ENCODE assay signal across 8 cellular contexts in the genomic region with DNA sequence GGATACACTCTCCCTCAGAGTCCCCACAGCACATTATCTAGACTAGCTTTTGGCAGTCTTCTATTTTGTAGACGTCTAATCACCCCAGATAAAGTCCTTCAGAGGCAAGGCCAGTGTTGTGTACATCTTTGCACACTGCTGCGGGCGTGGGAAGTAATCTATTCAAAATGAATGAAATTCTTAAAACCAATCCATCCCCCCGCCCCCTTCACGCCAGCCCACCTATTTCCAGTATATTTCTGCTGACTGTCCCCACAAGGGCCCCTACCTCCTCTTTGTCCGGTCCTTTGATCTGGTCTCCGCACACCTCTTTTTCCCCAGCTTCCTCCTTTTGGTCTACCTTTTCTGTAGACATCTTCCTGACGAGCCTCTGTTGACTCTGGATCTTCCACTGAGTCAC. TPM values are rescaled to one million over a fixed set of nuclear protein-coding genes. Genes with fewer than 3 reads are reported as not detected.
DNase-seq lines count a peak whose midpoint lies in the region; ATAC-seq and TF ChIP-seq lines count a peak whose summit lies in the region.

No MANE protein-coding gene starts in this region.

- ATAC-seq in activated CD8-positive, alpha-beta T cell treated with anti-CD3 and anti-CD28 coated beads, Interleukin-2, amount 10 ng/mL, durations not matched to agents 7 days and 5 days, result no peak

- H3K36me3 Mint-ChIP-seq in HFFc6 (ENCODE audit: low read depth), result peaks cover 30% of the 10 kb centered on the region
- H3K36me3 Mint-ChIP-seq in activated CD8-positive, alpha-beta T cell treated with anti-CD3 and anti-CD28 coated beads, Interleukin-2, amount 10 ng/mL, durations not matched to agents 7 days and 5 days (ENCODE audit: low read depth), result peaks cover 40% of the 10 kb centered on the region

- peaks cover 5% of the 10 kb centered on the region for H3K27me3 Mint-ChIP-seq in HFFc6 (ENCODE audit: insufficient read depth)
- no peaks in the 10 kb centered on the region for H3K27me3 Mint-ChIP-seq in activated CD8-positive, alpha-beta T cell treated with anti-CD3 and anti-CD28 coated beads, Interleukin-2, amount 10 ng/mL, durations not matched to agents 7 days and 5 days (ENCODE audit: low read depth)

- POLR2A ChIA-PET in activated CD8-positive, alpha-beta T cell treated with anti-CD3 and anti-CD28 coated beads, Interleukin-2, amount 10 ng/mL, durations not matched to agents 7 days and 5 days (lab: Charles Lee), result interaction anchor here (1.2 to 11.7 kb wide), 8 partner anchors 19 to 134 kb away, joined by 3 to 123 read pairs (median 7); a partner anchor contains a TSS
- POLR2A ChIA-PET in HEK293T (lab: Yijun Ruan, JAX), result interaction anchor here (1.0 to 6.6 kb wide), 12 partner anchors 19 to 148 kb away, joined by 3 to 65 read pairs (median 6); a partner anchor contains a TSS

- peaks cover 39% of the 10 kb centered on the region for H3K4me1 Mint-ChIP-seq in HFFc6 (ENCODE audit: low read depth)
- H3K4me1 Mint-ChIP-seq in activated CD8-positive, alpha-beta T cell treated with anti-CD3 and anti-CD28 coated beads, Interleukin-2, amount 10 ng/mL, durations not matched to agents 7 days and 5 days (ENCODE audit: low read depth), result peaks cover 49% of the 10 kb centered on the region

- peak overlapping the region; percentile 94 for H3K4me3 Mint-ChIP-seq in HFFc6
- H3K4me3 Mint-ChIP-seq in activated CD8-positive, alpha-beta T cell treated with anti-CD3 and anti-CD28 coated beads, Interleukin-2, amount 10 ng/mL, durations not matched to agents 7 days and 5 days, result peak overlapping the region; percentile 32

- CTCF ChIA-PET in activated CD8-positive, alpha-beta T cell treated with anti-CD3 and anti-CD28 coated beads, Interleukin-2, amount 10 ng/mL, durations not matched to agents 7 days and 5 days (lab: Charles Lee), result interaction anchor here (0.6 to 2.6 kb wide), 5 partner anchors 12 to 115 kb away, joined by 4 to 19 read pairs (median 4); a partner anchor contains a TSS
- CTCF ChIA-PET in HEK293T (lab: Yijun Ruan, JAX), result interaction anchor here (0.5 to 1.7 kb wide), 2 partner anchors 12 to 80 kb away, joined by 3 to 5 read pairs; no protein-coding TSS in a partner anchor

- no CpG with 5 or more reads among the region's 8 CpGs for WGBS in iPS DF 6.9 (ENCODE audit: insufficient coverage, insufficient read length)

- H3K4me3 ChIP-seq in iPS DF 6.9 (ENCODE audit: low read length) (peak overlapping the region; percentile 70; the same call in 1 of the 2 replicates), skeletal muscle satellite cell (ENCODE audit: low read length) (peak overlapping the region; percentile 70)

- H3K9me3 Mint-ChIP-seq in HFFc6, result no peaks in the 10 kb centered on the region
- H3K9me3 Mint-ChIP-seq in activated CD8-positive, alpha-beta T cell treated with anti-CD3 and anti-CD28 coated beads, Interleukin-2, amount 10 ng/mL, durations not matched to agents 7 days and 5 days (ENCODE audit: insufficient read depth), result no peaks in the 10 kb centered on the region

- H3K4me1 ChIP-seq in iPS DF 6.9 (ENCODE audit: control insufficient read depth, insufficient read depth, low read length), result no peaks in the 10 kb centered on the region; the same call in 1 of the 2 replicates
- H3K4me1 ChIP-seq in skeletal muscle satellite cell (ENCODE audit: control insufficient read depth, insufficient read depth, low read length), result peaks cover 33% of the 10 kb centered on the region

- H3K9me3 ChIP-seq in iPS DF 6.9 (ENCODE audit: control insufficient read depth, insufficient read depth, low read length) (no peaks in the 10 kb centered on the region), skeletal muscle satellite cell (replicated peaks; ENCODE audit: low read length) (no peaks in the 10 kb centered on the region)

- DNase-seq in HFFc6 (no peak), iPS DF 6.9 (ENCODE audit: low read depth, low spot score) (no peak), NCI-H1048 (lab: John Stamatoyannopoulos, UW) (no peak), cerebellum (ENCODE audit: low spot score) (no peak), HEK293T (ENCODE audit: extremely low spot score) (no peak)
- no peak for DNase-seq in activated CD8-positive, alpha-beta T cell treated with anti-CD3 and anti-CD28 coated beads, Interleukin-2, amount 10 ng/mL, durations not matched to agents 7 days and 5 days
- no peak for DNase-seq in activated CD4-positive, alpha-beta T cell treated with anti-CD3 and anti-CD28 coated beads, Interleukin-2, amount 50 U/mL, for 4 hours

- no peak overlapping the region for H3K27ac ChIP-seq in iPS DF 6.9 (ENCODE audit: low read length)

- peak overlapping the region; percentile 63 for H3K27ac Mint-ChIP-seq in HFFc6
- H3K27ac Mint-ChIP-seq in activated CD8-positive, alpha-beta T cell treated with anti-CD3 and anti-CD28 coated beads, Interleukin-2, amount 10 ng/mL, durations not matched to agents 7 days and 5 days, result peak overlapping the region; percentile 59

- H3K4me2 ChIP-seq in skeletal muscle satellite cell (ENCODE audit: low read length), result peak overlapping the region; percentile 91

- H3K36me3 ChIP-seq in iPS DF 6.9 (ENCODE audit: control insufficient read depth, insufficient read depth, low read length) (no peaks in the 10 kb centered on the region), skeletal muscle satellite cell (ENCODE audit: insufficient read depth, low read length) (peaks cover 16% of the 10 kb centered on the region)

- no peak for TF ChIP-seq CTCF in HFFc6 (IDR thresholded peaks at IDR 0.05)

- H3K27me3 ChIP-seq in iPS DF 6.9 (ENCODE audit: control insufficient read depth, insufficient read depth, low read length), result no peaks in the 10 kb centered on the region
- H3K27me3 ChIP-seq in skeletal muscle satellite cell (ENCODE audit: control insufficient read depth, insufficient read depth, low read length), result no peaks in the 10 kb centered on the region

- H3K9ac ChIP-seq in skeletal muscle satellite cell (ENCODE audit: low read depth, low read length), result no peak overlapping the region

TF ChIP-seq in HEK293T, 16 proteins besides CTCF, POLR2A, EP300 and RAD21:
- no peak for TF ChIP-seq FOXM1 (IDR thresholded peaks at IDR 0.05; ENCODE audit: borderline replicate concordance)
- no peak for TF ChIP-seq LEF1 (IDR thresholded peaks at IDR 0.05; ENCODE audit: borderline replicate concordance)
- no peak for TF ChIP-seq SP1 (IDR thresholded peaks at IDR 0.05)
- TF ChIP-seq L3MBTL2 (conservative IDR thresholded peaks at IDR 0.05), result no peak
- no peak for TF ChIP-seq ELF4 (IDR thresholded peaks at IDR 0.05)
- no peak for TF ChIP-seq SUZ12 (IDR thresholded peaks at IDR 0.05)

RNA-seq across cellular contexts. Expression of a gene that starts 0.4 kb away (rescaled TPM):
- 10 to 100 TPM; 50.7 to 67.4 (median 56.8) TPM for total RNA-seq in HFFc6 (2021; fragmentation: NEBNext Ultra II Directional; extraction: Animal tissue kit (Norgen Biotek cat#: 25700))
- total RNA-seq in activated CD8-positive, alpha-beta T cell treated with anti-CD3 and anti-CD28 coated beads, Interleukin-2, amount 10 ng/mL, durations not matched to agents 7 days and 5 days, result 10 to 100 TPM; 30.3 to 39.9 TPM
- total RNA-seq in skeletal muscle satellite cell (2012; rRNA removed), result 32.1 and 33.0 TPM in 2 replicates
- total RNA-seq in cerebellum, result 82.4 TPM

RNA-seq across cellular contexts. Expression of a gene that starts 0.6 kb away (rescaled TPM):
- not detected for total RNA-seq in HFFc6 (2021; fragmentation: NEBNext Ultra II Directional; extraction: Animal tissue kit (Norgen Biotek cat#: 25700))
- not detected for total RNA-seq in activated CD8-positive, alpha-beta T cell treated with anti-CD3 and anti-CD28 coated beads, Interleukin-2, amount 10 ng/mL, durations not matched to agents 7 days and 5 days
- not detected in 2 replicates for total RNA-seq in skeletal muscle satellite cell (2012; rRNA removed)
- 37.2 TPM for total RNA-seq in cerebellum

RNA-seq across cellular contexts. Expression of a gene that starts 17.5 kb away (rescaled TPM):
- total RNA-seq in HFFc6 (2021; fragmentation: NEBNext Ultra II Directional; extraction: Animal tissue kit (Norgen Biotek cat#: 25700)), result 1 to 10 TPM; 1.2 to 4.0 (median 1.4) TPM
- under 1 TPM; 0.21 to 0.34 TPM for total RNA-seq in activated CD8-positive, alpha-beta T cell treated with anti-CD3 and anti-CD28 coated beads, Interleukin-2, amount 10 ng/mL, durations not matched to agents 7 days and 5 days
- total RNA-seq in skeletal muscle satellite cell (2012; rRNA removed), result 7.0 and 10.9 TPM in 2 replicates
- total RNA-seq in cerebellum, result 0.91 TPM

RNA-seq across cellular contexts. Expression of a gene that starts 20.4 kb away (rescaled TPM):
- 10 to 100 TPM; 34.5 to 44.6 (median 41.6) TPM for total RNA-seq in HFFc6 (2021; fragmentation: NEBNext Ultra II Directional; extraction: Animal tissue kit (Norgen Biotek cat#: 25700))
- total RNA-seq in activated CD8-positive, alpha-beta T cell treated with anti-CD3 and anti-CD28 coated beads, Interleukin-2, amount 10 ng/mL, durations not matched to agents 7 days and 5 days, result 10 to 100 TPM; 65.4 to 67.0 TPM
- total RNA-seq in skeletal muscle satellite cell (2012; rRNA removed), result 7.9 and 10.9 TPM in 2 replicates
- 28.0 TPM for total RNA-seq in cerebellum

RNA-seq across cellular contexts. Expression of a gene that starts 21.4 kb away (rescaled TPM):
- 10 to 100 TPM; 46.2 to 52.7 (median 50.0) TPM for total RNA-seq in HFFc6 (2021; fragmentation: NEBNext Ultra II Directional; extraction: Animal tissue kit (Norgen Biotek cat#: 25700))
- total RNA-seq in activated CD8-positive, alpha-beta T cell treated with anti-CD3 and anti-CD28 coated beads, Interleukin-2, amount 10 ng/mL, durations not matched to agents 7 days and 5 days, result 10 to 100 TPM; 44.3 to 46.1 TPM
- total RNA-seq in skeletal muscle satellite cell (2012; rRNA removed), result 34.2 and 45.4 TPM in 2 replicates
- 25.2 TPM for total RNA-seq in cerebellum

Comparison
In these comparisons a context has a peak if more than half of its experiments do, and no peak if none do; other contexts are left out.
1. RNA of a gene that starts 0.6 kb away (total RNA-seq): 37.2 TPM in cerebellum (single experiment); not detected in activated CD8-positive, alpha-beta T cell treated with anti-CD3 and anti-CD28 coated beads, Interleukin-2, amount 10 ng/mL, durations not matched to agents 7 days and 5 days and not detected in HFFc6; every median in the first group is over 10 times any median in the second.